18 cellular contexts compared by ENCODE assay signal in the genomic region with DNA sequence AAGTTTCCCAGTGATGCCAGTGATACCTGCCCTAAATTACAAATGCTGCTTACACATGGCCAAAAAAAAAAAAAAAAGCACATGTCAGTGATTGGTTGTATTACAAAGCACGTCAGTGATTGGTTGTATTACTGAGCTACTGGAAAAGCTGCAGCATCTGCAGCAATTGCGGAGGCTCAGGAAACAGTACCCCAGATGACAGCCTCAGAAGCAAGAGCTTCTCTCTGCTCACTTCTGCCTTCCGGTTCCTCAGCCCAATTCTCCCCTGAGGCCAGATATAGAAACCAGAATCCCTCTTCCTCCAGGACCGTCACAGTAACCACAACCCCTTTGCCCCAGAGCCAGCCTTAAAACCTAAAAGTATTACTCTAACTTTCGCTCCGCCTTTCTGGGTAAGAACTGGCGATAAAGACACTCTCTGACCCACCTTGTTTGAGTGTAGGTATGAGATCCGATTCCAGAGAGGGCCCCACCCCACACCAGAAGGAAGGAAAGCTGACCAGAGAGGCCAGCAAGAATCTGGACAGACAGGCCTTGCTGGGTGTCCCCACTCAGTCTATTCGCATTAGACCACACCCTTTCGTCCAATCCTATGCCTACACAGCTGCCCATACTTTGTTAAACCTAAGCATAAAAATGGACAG.
DNase-seq lines count a peak whose midpoint lies in the region; ATAC-seq, FAIRE-seq and TF ChIP-seq lines count a peak whose summit lies in the region.
"Had no signal": no experiment of that assay in that cellular context is flagged by ENCODE, and none has a peak within 500 bp of the region (broad histone marks: within the 10 kb centered on the region; RNA-seq: fewer than 3 reads in every experiment).

No MANE protein-coding gene starts in this region.

- no peak for TF ChIP-seq RAD21 in H1 (IDR thresholded peaks at IDR 0.05 in 1 of 2, conservative IDR thresholded peaks at IDR 0.05 in 1 of 2; ENCODE audit: low read depth in 2 of 2, low read length in 2 of 2)

- H3K79me1 ChIP-seq in H1 (ENCODE audit: low read depth, low read length): no peaks in the 10 kb centered on the region

- POLR2A ChIA-PET in H1 (lab: Charles Lee; ENCODE audit: partially characterized antibody): interaction anchor here (0.6 kb wide), 1 partner anchor 85 kb away, joined by 4 read pairs; a partner anchor contains a TSS

- WGBS in H1 (ENCODE audit: extremely low coverage in 1 of 2, insufficient coverage in 1 of 2, insufficient read length in 1 of 2, insufficient replicate concordance in 2 of 2, low coverage in 1 of 2, low lambda C conversion rate in 2 of 2, missing lambda C conversion rate in 1 of 2), 2 experiments: 93% methylated on average over 10 of the region's 10 CpGs; no CpG with 5 or more reads in 1 of the 2 experiments

- H3K4me3 ChIP-seq in H1 (ENCODE audit: extremely low read depth in 1 of 4, insufficient read depth in 2 of 4, low read depth in 3 of 4, low read length in 4 of 4): no peak overlapping the region
- no peak overlapping the region for H3K4me3 ChIP-seq in MG63
- H3K4me3 ChIP-seq: spleen, suprapubic skin had no signal

- CTCF ChIA-PET in H1 (lab: Charles Lee; ENCODE audit: partially characterized antibody): interaction anchor here (1.0 to 1.5 kb wide), 4 partner anchors 14 to 61 kb away, joined by 3 read pairs; no protein-coding TSS in a partner anchor

- no peak overlapping the region for H3K4me3 Mint-ChIP-seq in endothelial cell (ENCODE audit: unreplicated experiment)
- H3K4me3 Mint-ChIP-seq: activated CD8-positive, alpha-beta T cell treated with anti-CD3 and anti-CD28 coated beads, Interleukin-2, amount 10 ng/mL, durations not matched to agents 7 days and 5 days had no signal

- no peak overlapping the region for H3K4ac ChIP-seq in H1 (replicated peaks; ENCODE audit: insufficient read length, low read depth, low read length)

- no peak for DNase-seq in H1 (ENCODE audit: low read depth in 1 of 2, low spot score in 2 of 2)
- no peak for DNase-seq in RCC 7860 (ENCODE audit: low spot score)
- no peak for DNase-seq in MG63
- no peak for DNase-seq in NCI-H446 (lab: John Stamatoyannopoulos, UW)
- no peak for DNase-seq in endothelial cell (ENCODE audit: low spot score)
- DNase-seq: activated CD8-positive, alpha-beta T cell treated with anti-CD3 and anti-CD28 coated beads, Interleukin-2, amount 10 ng/mL, durations not matched to agents 7 days and 5 days; activated gamma-delta T cell treated with Interleukin-2 at 50 U/mL for 16 hours; brain microvascular endothelial cell; COR-L47; foreskin melanocyte; immature natural killer cell; Karpas-422; NCI-H2081 treated with DMSO at 0.1 percent for 48 hours; spleen had no signal

- no peak for TF ChIP-seq CTCF in H1 (IDR thresholded peaks at IDR 0.05; ENCODE audit: control extremely low read depth in 1 of 3, insufficient read depth in 1 of 3, low read depth in 1 of 3, low read length in 3 of 3)
- no peak for TF ChIP-seq CTCF in endothelial cell (IDR thresholded peaks at IDR 0.05; ENCODE audit: unreplicated experiment)

- TF ChIP-seq EP300 in H1 (IDR thresholded peaks at IDR 0.05; ENCODE audit: borderline replicate concordance in 1 of 2, low read depth in 2 of 2, low read length in 2 of 2): no peak

- H3K27me3 Mint-ChIP-seq in endothelial cell (ENCODE audit: unreplicated experiment): peaks cover 2% of the 10 kb centered on the region

- H3K36me3 Mint-ChIP-seq in endothelial cell (ENCODE audit: low read depth, unreplicated experiment): no peaks in the 10 kb centered on the region

- no peak overlapping the region for H2BK120ac ChIP-seq in H1 (replicated peaks; ENCODE audit: low read depth, low read length)

- H2AFZ ChIP-seq in H1 (ENCODE audit: low read length): peak overlapping the region; percentile 41; the same call in 1 of the 2 replicates

- H3K4me1 ChIP-seq in H1 (replicated peaks in 1 of 4; ENCODE audit: control insufficient read depth in 3 of 4, insufficient read depth in 4 of 4, low read length in 3 of 4): no peaks in the 10 kb centered on the region; a peak in 1 of 7 replicates
- H3K4me1 ChIP-seq: spleen, suprapubic skin had no signal

- H3K9me3 ChIP-seq in H1 (ENCODE audit: insufficient read depth in 2 of 2, low read depth in 1 of 2, low read length in 1 of 2): peaks cover 7 to 8% of the 10 kb centered on the region in 2 experiments; a peak in 3 of 4 replicates
- peaks cover 5% of the 10 kb centered on the region; the same call in 1 of the 2 replicates for H3K9me3 ChIP-seq in MG63
- H3K9me3 ChIP-seq: spleen, suprapubic skin had no signal

- no peak overlapping the region for H2AK5ac ChIP-seq in H1 (ENCODE audit: low read depth, low read length)

- no peak overlapping the region for H4K5ac ChIP-seq in H1 (ENCODE audit: insufficient read length, low read depth, low read length)

- no peaks in the 10 kb centered on the region for H3K36me3 ChIP-seq in H1 (ENCODE audit: control insufficient read depth in 2 of 4, insufficient read depth in 4 of 4, low read length in 3 of 4)
- no peaks in the 10 kb centered on the region for H3K36me3 ChIP-seq in MG63
- H3K36me3 ChIP-seq: brain microvascular endothelial cell, spleen, suprapubic skin had no signal

- no peak overlapping the region for H3K27ac ChIP-seq in H1 (ENCODE audit: low read depth, low read length)
- H3K27ac ChIP-seq: brain microvascular endothelial cell, spleen, suprapubic skin had no signal

- H3K4me2 ChIP-seq in H1 (ENCODE audit: insufficient read depth in 1 of 2, low read depth in 2 of 2, low read length in 2 of 2): no peak overlapping the region

- H2BK15ac ChIP-seq in H1 (ENCODE audit: low read length): no peak overlapping the region

- no peak overlapping the region for H3K56ac ChIP-seq in H1 (replicated peaks; ENCODE audit: insufficient read length, low read depth, low read length)

- no peak overlapping the region for H3K14ac ChIP-seq in H1 (ENCODE audit: insufficient read length)

- FAIRE-seq in A204.1 (lab: Jason Lieb, UNC) (peak; percentile 78), H1 (lab: Jason Lieb, UNC) (no peak), RCC 7860 (lab: Jason Lieb, UNC) (no peak)

- H2BK12ac ChIP-seq in H1 (ENCODE audit: low read depth, low read length): no peak overlapping the region

- TF ChIP-seq POLR2A in H1 (IDR thresholded peaks at IDR 0.05; ENCODE audit: control extremely low read depth in 1 of 2, low read depth in 2 of 2, low read length in 2 of 2): no peak

- H3K27me3 ChIP-seq in H1 (replicated peaks in 1 of 4; ENCODE audit: control insufficient read depth in 3 of 4, extremely low read depth in 1 of 4, insufficient read depth in 3 of 4, low read length in 3 of 4): no peaks in the 10 kb centered on the region
- no peaks in the 10 kb centered on the region for H3K27me3 ChIP-seq in MG63
- H3K27me3 ChIP-seq: brain microvascular endothelial cell, spleen, suprapubic skin had no signal

- no peak overlapping the region for H3K9ac ChIP-seq in H1 (replicated peaks in 1 of 4; ENCODE audit: extremely low read depth in 1 of 4, low read depth in 3 of 4, low read length in 3 of 4)

- no peak overlapping the region for H4K8ac ChIP-seq in H1 (ENCODE audit: extremely low read depth, insufficient read depth, low read length)

- H3K27ac Mint-ChIP-seq in endothelial cell (ENCODE audit: unreplicated experiment): no peak overlapping the region
- H3K27ac Mint-ChIP-seq: activated CD8-positive, alpha-beta T cell treated with anti-CD3 and anti-CD28 coated beads, Interleukin-2, amount 10 ng/mL, durations not matched to agents 7 days and 5 days; immature natural killer cell had no signal

- no peaks in the 10 kb centered on the region for H3K23me2 ChIP-seq in H1 (ENCODE audit: low read depth, low read length)

- H3K4me1 Mint-ChIP-seq in endothelial cell (ENCODE audit: unreplicated experiment): no peaks in the 10 kb centered on the region

- H4K91ac ChIP-seq in H1 (replicated peaks; ENCODE audit: insufficient read length, low read length): no peak overlapping the region

- H2BK20ac ChIP-seq in H1 (ENCODE audit: low read length): no peak overlapping the region

- no peak overlapping the region for H2BK5ac ChIP-seq in H1 (ENCODE audit: low read depth, low read length)

- no peak overlapping the region for H3K18ac ChIP-seq in H1 (ENCODE audit: extremely low read depth, low read length)

- H4K20me1 ChIP-seq in H1 (replicated peaks in 1 of 2; ENCODE audit: control insufficient read depth in 1 of 2, insufficient read depth in 2 of 2, low read length in 2 of 2): no peaks in the 10 kb centered on the region

- H3K23ac ChIP-seq in H1 (ENCODE audit: insufficient read length): no peak overlapping the region

- H3K9me3 Mint-ChIP-seq in endothelial cell (ENCODE audit: unreplicated experiment): no peaks in the 10 kb centered on the region

- ATAC-seq in GM21390 (IDR thresholded peaks at IDR 0.05; ENCODE audit: unreplicated experiment) (peak; percentile 48), HG03175 (IDR thresholded peaks at IDR 0.05; ENCODE audit: unreplicated experiment) (peak; percentile 80)
- ATAC-seq: activated CD8-positive, alpha-beta T cell treated with anti-CD3 and anti-CD28 coated beads, Interleukin-2, amount 10 ng/mL, durations not matched to agents 7 days and 5 days had no signal

- no peaks in the 10 kb centered on the region for H3K79me2 ChIP-seq in H1 (ENCODE audit: control insufficient read depth in 1 of 2, insufficient read depth in 2 of 2, low read length in 2 of 2)

TF ChIP-seq in H1, 55 proteins besides CTCF, POLR2A, EP300 and RAD21 (continues in another document):
- no peak for TF ChIP-seq HDAC6 (IDR thresholded peaks at IDR 0.05; ENCODE audit: low read depth, low read length)
- TF ChIP-seq CTBP2 (IDR thresholded peaks at IDR 0.05; ENCODE audit: borderline replicate concordance, insufficient read depth, insufficient read length, low read length): no peak
- TF ChIP-seq CHD1 (IDR thresholded peaks at IDR 0.05; ENCODE audit: low read depth, low read length): no peak
- no peak for TF ChIP-seq KDM4A (IDR thresholded peaks at IDR 0.05; ENCODE audit: low read depth, low read length, severe bottlenecking)
- TF ChIP-seq TAF7 (optimal IDR thresholded peaks at IDR 0.05; ENCODE audit: borderline replicate concordance, low read depth, low read length): no peak
- no peak for TF ChIP-seq RXRA (IDR thresholded peaks at IDR 0.05; ENCODE audit: insufficient read depth, low read depth, low read length)
- TF ChIP-seq FOSL1 (IDR thresholded peaks at IDR 0.05; ENCODE audit: insufficient read depth, low read depth, low read length): no peak
- no peak for TF ChIP-seq BACH1 (IDR thresholded peaks at IDR 0.05; ENCODE audit: low read length)
- no peak for TF ChIP-seq MAFK (IDR thresholded peaks at IDR 0.05; ENCODE audit: low read depth, low read length)
- TF ChIP-seq, protein P1, sequence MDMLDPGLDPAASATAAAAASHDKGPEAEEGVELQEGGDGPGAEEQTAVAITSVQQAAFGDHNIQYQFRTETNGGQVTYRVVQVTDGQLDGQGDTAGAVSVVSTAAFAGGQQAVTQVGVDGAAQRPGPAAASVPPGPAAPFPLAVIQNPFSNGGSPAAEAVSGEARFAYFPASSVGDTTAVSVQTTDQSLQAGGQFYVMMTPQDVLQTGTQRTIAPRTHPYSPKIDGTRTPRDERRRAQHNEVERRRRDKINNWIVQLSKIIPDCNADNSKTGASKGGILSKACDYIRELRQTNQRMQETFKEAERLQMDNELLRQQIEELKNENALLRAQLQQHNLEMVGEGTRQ (IDR thresholded peaks at IDR 0.05; ENCODE audit: low read length): no peak
- TF ChIP-seq EZH2 (IDR thresholded peaks at IDR 0.05; ENCODE audit: low read depth, low read length, severe bottlenecking): no peak
